Comparison of ENCODE assay signal across 8 cellular contexts in genomic region chr10:33005322-33006282, GRCh38. TPM values are rescaled to one million over a fixed set of nuclear protein-coding genes. Genes with fewer than 3 reads are reported as not detected.
DNase-seq lines count a peak whose midpoint lies in the region; ATAC-seq and TF ChIP-seq lines count a peak whose summit lies in the region.

No MANE protein-coding gene starts in this region.

- H3K9me3 ChIP-seq in adipocyte (ENCODE audit: control insufficient read depth, low read length) (no peaks in the 10 kb centered on the region), heart right ventricle (no peaks in the 10 kb centered on the region), trophoblast cell (ENCODE audit: insufficient read depth, low read depth, low read length) (peaks cover 1% of the 10 kb centered on the region)

- intact Hi-C loops in heart right ventricle (cut with DNase I) = loop anchor here in 7 of 10 donors (2.0 to 10.0 kb wide), 5 partner anchors 47 to 111 kb away; partner anchors contain the start of gene ITGB1 (in 4 of the 7)

- H3K18ac ChIP-seq in trophoblast cell (ENCODE audit: low read length) = peak overlapping the region; percentile 6

- H2BK5ac ChIP-seq in trophoblast cell (ENCODE audit: low read depth, low read length, poor library complexity) = peak overlapping the region; percentile 91

- H3K36me3 ChIP-seq in adipocyte (ENCODE audit: control insufficient read depth, insufficient read depth, low read length, severe bottlenecking) (no peaks in the 10 kb centered on the region), heart right ventricle (no peaks in the 10 kb centered on the region), trophoblast cell (ENCODE audit: control insufficient read depth in 1 of 2, insufficient read depth in 2 of 2, low read length in 2 of 2) (no peaks in the 10 kb centered on the region)

- H3K27me3 ChIP-seq in adipocyte (replicated peaks; ENCODE audit: control insufficient read depth, insufficient read depth, low read length) = no peaks in the 10 kb centered on the region
- no peaks in the 10 kb centered on the region for H3K27me3 ChIP-seq in heart right ventricle
- H3K27me3 ChIP-seq in trophoblast cell (ENCODE audit: insufficient read depth, low read length) = no peaks in the 10 kb centered on the region

- peak overlapping the region; percentile 88 for H3K9ac ChIP-seq in adipocyte (ENCODE audit: low read length)
- peak overlapping the region; percentile 24 for H3K9ac ChIP-seq in trophoblast cell (ENCODE audit: low read length)

- TF ChIP-seq CTCF in heart right ventricle (IDR thresholded peaks at IDR 0.05) = no peak

- H3K27ac ChIP-seq in heart right ventricle = peak overlapping the region; percentile 59 to 91 (median 86)
- H3K27ac ChIP-seq in trophoblast cell (ENCODE audit: low read depth, low read length) = peak overlapping the region; percentile 96

- no peak overlapping the region for H3K23ac ChIP-seq in trophoblast cell (ENCODE audit: low read length)

- peak overlapping the region; percentile 14 for H2AFZ ChIP-seq in trophoblast cell (ENCODE audit: insufficient read depth, low read length, poor library complexity)

- peak overlapping the region; percentile 21 for H2BK12ac ChIP-seq in trophoblast cell (ENCODE audit: low read length)

- no peak overlapping the region for H3K4ac ChIP-seq in trophoblast cell (ENCODE audit: low read depth, low read length)

- peaks cover 21% of the 10 kb centered on the region for H3K79me1 ChIP-seq in trophoblast cell (ENCODE audit: low read length)

- H3K14ac ChIP-seq in trophoblast cell (ENCODE audit: low read length) = peak overlapping the region; percentile 49

- H2BK120ac ChIP-seq in trophoblast cell (ENCODE audit: insufficient read depth, low read length, poor library complexity) = peak overlapping the region; percentile 23

- peak overlapping the region; percentile 43 for H4K8ac ChIP-seq in trophoblast cell (ENCODE audit: low read depth, low read length)

- H3K4me3 ChIP-seq in adipocyte (ENCODE audit: low read length) = peak overlapping the region; percentile 81
- peak overlapping the region; percentile 39 to 87 (median 60) for H3K4me3 ChIP-seq in heart right ventricle
- no peak overlapping the region for H3K4me3 ChIP-seq in trophoblast cell (ENCODE audit: low read depth, low read length)

- peak; percentile 58 for DNase-seq in 8988T
- DNase-seq in RPMI7951 (ENCODE audit: low read depth) = peak; percentile 99
- DNase-seq in adipocyte (ENCODE audit: low read depth) = peak; percentile 98
- DNase-seq in heart right ventricle = peak; percentile 65 to 80
- peak; percentile 98 to 99 for DNase-seq in trophoblast cell
- no peak for DNase-seq in NCI-H2196 (lab: John Stamatoyannopoulos, UW; ENCODE audit: unreplicated experiment)

- no peak overlapping the region for H2AK5ac ChIP-seq in trophoblast cell (ENCODE audit: low read length)

- 4 to 8% methylated on average over 34 of the region's 34 CpGs for WGBS in heart right ventricle, 2 donors
- WGBS in trophoblast cell (ENCODE audit: extremely low coverage, insufficient coverage, insufficient read length) = no CpG with 5 or more reads among the region's 34 CpGs

- H3K79me2 ChIP-seq in trophoblast cell (ENCODE audit: control insufficient read depth, insufficient read depth, low read length, poor library complexity) = peaks cover 1% of the 10 kb centered on the region

- ATAC-seq in GM18519 (IDR thresholded peaks at IDR 0.05; ENCODE audit: low FRiP score, unreplicated experiment) = peak; percentile 71
- peak; percentile 59 for ATAC-seq in HG03439 (IDR thresholded peaks at IDR 0.05; ENCODE audit: unreplicated experiment)
- ATAC-seq in heart right ventricle = peak; percentile 92 to 99 (median 96)

- peak overlapping the region; percentile 60 for H3K4me2 ChIP-seq in trophoblast cell (ENCODE audit: low read length)

- no peak overlapping the region for H4K12ac ChIP-seq in trophoblast cell (ENCODE audit: low read depth, low read length)

- H3K4me1 ChIP-seq in adipocyte (ENCODE audit: control insufficient read depth, insufficient read depth, low read length) (peaks cover 62% of the 10 kb centered on the region), heart right ventricle (peaks cover 4 to 52% (median 21%) of the 10 kb centered on the region in 9 donors), trophoblast cell (ENCODE audit: control insufficient read depth in 1 of 2, insufficient read depth in 2 of 2, low read length in 2 of 2) (peaks cover 10 to 16% of the 10 kb centered on the region in 2 experiments)

- peak overlapping the region; percentile 40 for H4K91ac ChIP-seq in trophoblast cell (ENCODE audit: low read depth, low read length)

RNA-seq across cellular contexts. Expression of gene ITGB1, which starts 47.6 kb away (rescaled TPM):
- 1,963 and 2,059 TPM in 2 replicates for total RNA-seq in RPMI7951 (2014; rRNA removed; shearing (Covaris generic))
- 100 to 1,000 TPM; 503 to 713 (median 595) TPM for total RNA-seq in heart right ventricle
- polyA plus RNA-seq in heart right ventricle = 100 to 1,000 TPM; 169 to 828 TPM
- 787 and 808 TPM in 2 replicates for polyA plus RNA-seq in trophoblast cell (2013)
